Comparison of ENCODE assay signal across 11 cellular contexts in genomic region chr14:93369393-93370266, GRCh38. TPM values are rescaled to one million over a fixed set of nuclear protein-coding genes. Genes with fewer than 3 reads are reported as not detected.
A peak's percentile ranks its signal among the peaks of the same experiment; 100 is the strongest.
DNase-seq lines count a peak whose midpoint lies in the region; ATAC-seq, FAIRE-seq and TF ChIP-seq lines count a peak whose summit lies in the region.
"Had no signal": no experiment of that assay in that cellular context is flagged by ENCODE, and none has a peak within 500 bp of the region (broad histone marks: within the 10 kb centered on the region; RNA-seq: fewer than 3 reads in every experiment).

No MANE protein-coding gene starts in this region.

- no peak overlapping the region for H2AFZ ChIP-seq in hepatocyte

- no peaks in the 10 kb centered on the region for H3K36me3 Mint-ChIP-seq in activated naive CD4-positive, alpha-beta T cell treated with anti-CD3 and anti-CD28 coated beads, Interleukin-2, amount 10 ng/mL, durations not matched to agents 7 days and 5 days

- DNase-seq in kidney epithelial cell (ENCODE audit: low read depth), result peak; percentile 5
- DNase-seq in activated naive CD4-positive, alpha-beta T cell treated with anti-CD3 and anti-CD28 coated beads, Interleukin-2, amount 10 ng/mL, durations not matched to agents 7 days and 5 days, result no peak
- no peak for DNase-seq in NCI-H1436 treated with DMSO at 0.1 percent for 48 hours (lab: John Stamatoyannopoulos, UW)
- DNase-seq in hepatocyte (ENCODE audit: low spot score), result no peak
- DNase-seq in D721Med (ENCODE audit: insufficient read length, low spot score), result no peak
- DNase-seq: activated T-cell treated with anti-CD3 and anti-CD28 coated beads, Interleukin-2, amount 50 U/mL, for 48 hours; NCI-H748 treated with DMSO at 0.1 percent for 48 hours had no signal

- H3K4me1 ChIP-seq in hepatocyte (ENCODE audit: insufficient read depth), result no peaks in the 10 kb centered on the region

- H3K27me3 ChIP-seq in kidney epithelial cell (ENCODE audit: control insufficient read depth, insufficient read depth, low read length) (no peaks in the 10 kb centered on the region), hepatocyte (no peaks in the 10 kb centered on the region)

- ATAC-seq in GM18517 (IDR thresholded peaks at IDR 0.05; ENCODE audit: unreplicated experiment) (peak; percentile 88), GM21737 (IDR thresholded peaks at IDR 0.05; ENCODE audit: unreplicated experiment) (peak; percentile 86), HG03575 (IDR thresholded peaks at IDR 0.05; ENCODE audit: extremely low read depth, insufficient number of reproducible peaks, low FRiP score, unreplicated experiment) (peak; percentile 39)

- CTCF ChIA-PET in activated naive CD4-positive, alpha-beta T cell treated with anti-CD3 and anti-CD28 coated beads, Interleukin-2, amount 10 ng/mL, durations not matched to agents 7 days and 5 days (lab: Charles Lee), result no interaction called here

- peaks cover 22% of the 10 kb centered on the region for H3K27me3 Mint-ChIP-seq in activated naive CD4-positive, alpha-beta T cell treated with anti-CD3 and anti-CD28 coated beads, Interleukin-2, amount 10 ng/mL, durations not matched to agents 7 days and 5 days

- H3K9me3 Mint-ChIP-seq in activated naive CD4-positive, alpha-beta T cell treated with anti-CD3 and anti-CD28 coated beads, Interleukin-2, amount 10 ng/mL, durations not matched to agents 7 days and 5 days, result no peaks in the 10 kb centered on the region

- no peaks in the 10 kb centered on the region for H3K4me1 Mint-ChIP-seq in activated naive CD4-positive, alpha-beta T cell treated with anti-CD3 and anti-CD28 coated beads, Interleukin-2, amount 10 ng/mL, durations not matched to agents 7 days and 5 days

- H3K27ac ChIP-seq in hepatocyte, result no peak overlapping the region

- FAIRE-seq in D721Med (lab: Jason Lieb, UNC), result no peak

- H3K4me3 ChIP-seq in kidney epithelial cell (ENCODE audit: low read depth, low read length) (no peak overlapping the region), hepatocyte (no peak overlapping the region)

- H3K9me2 ChIP-seq in hepatocyte (replicated peaks; ENCODE audit: insufficient read depth), result no peaks in the 10 kb centered on the region

- H3K36me3 ChIP-seq in kidney epithelial cell (ENCODE audit: control insufficient read depth, insufficient read depth, low read length) (no peaks in the 10 kb centered on the region), hepatocyte (replicated peaks; ENCODE audit: insufficient read depth, low read depth) (no peaks in the 10 kb centered on the region)

- TF ChIP-seq CTCF in kidney epithelial cell (IDR thresholded peaks at IDR 0.05; ENCODE audit: insufficient read depth, low read length, poor library complexity, severe bottlenecking) (no peak), hepatocyte (IDR thresholded peaks at IDR 0.05; ENCODE audit: poor library complexity) (no peak), D721Med (IDR thresholded peaks at IDR 0.05; ENCODE audit: insufficient read depth, missing control alignments) (no peak)

- H3K27ac Mint-ChIP-seq in activated naive CD4-positive, alpha-beta T cell treated with anti-CD3 and anti-CD28 coated beads, Interleukin-2, amount 10 ng/mL, durations not matched to agents 7 days and 5 days, result no peak overlapping the region

- H3K4me2 ChIP-seq in hepatocyte, result no peak overlapping the region

- WGBS in hepatocyte (ENCODE audit: low lambda C conversion rate, missing lambda C conversion rate), result 84% methylated on average over 7 of the region's 7 CpGs

- H3K79me2 ChIP-seq in hepatocyte, result no peaks in the 10 kb centered on the region

- no peak overlapping the region for H3K4me3 Mint-ChIP-seq in activated naive CD4-positive, alpha-beta T cell treated with anti-CD3 and anti-CD28 coated beads, Interleukin-2, amount 10 ng/mL, durations not matched to agents 7 days and 5 days

- H3K9me3 ChIP-seq in hepatocyte (ENCODE audit: low read depth), result no peaks in the 10 kb centered on the region

- H4K20me1 ChIP-seq in hepatocyte (ENCODE audit: insufficient read depth, poor library complexity, severe bottlenecking), result no peaks in the 10 kb centered on the region

RNA-seq across cellular contexts. Expression of gene COX8C, which starts 22.6 kb away (rescaled TPM):
- total RNA-seq in kidney epithelial cell (not detected in 2 replicates), hepatocyte (not detected in 2 replicates)
- polyA plus RNA-seq in hepatocyte, result not detected in 2 replicates
- total RNA-seq: pulmonary artery endothelial cell had no signal

RNA-seq across cellular contexts. Expression of gene BTBD7, which starts 36.8 kb away (rescaled TPM):
- total RNA-seq in kidney epithelial cell (27.5 and 29.6 TPM in 2 replicates), hepatocyte (24.5 and 25.8 TPM in 2 replicates)
- polyA plus RNA-seq in hepatocyte, result 14.4 and 14.8 TPM in 2 replicates
